8 cellular contexts compared by ENCODE assay signal in the genomic region with DNA sequence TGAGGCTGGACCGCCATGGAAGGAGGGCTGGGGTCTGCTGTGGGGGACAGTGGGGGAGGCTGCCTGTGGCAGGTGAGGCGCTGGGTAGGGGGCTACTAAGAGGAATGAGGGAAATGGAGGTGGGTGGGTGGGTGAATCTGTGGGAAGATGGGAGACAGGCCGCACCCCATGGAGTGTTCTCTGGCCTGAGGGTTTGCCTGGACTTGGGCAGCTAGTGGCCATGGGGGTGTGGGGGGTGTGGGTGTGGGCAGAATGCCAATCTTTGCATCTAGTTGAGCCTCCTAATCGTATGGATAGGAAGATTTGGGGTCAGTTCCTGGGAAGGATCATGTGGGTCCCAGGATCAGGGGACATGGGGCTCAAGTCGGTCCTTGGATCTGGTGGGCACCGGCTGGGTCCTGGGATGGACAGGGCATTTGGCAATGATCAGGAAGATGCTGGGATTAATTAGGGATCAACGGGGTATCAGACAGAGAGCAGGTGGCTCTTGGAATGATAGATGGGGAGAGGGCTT. TPM values are rescaled to one million over a fixed set of nuclear protein-coding genes. Genes with fewer than 3 reads are reported as not detected.
DNase-seq lines count a peak whose midpoint lies in the region; ATAC-seq and TF ChIP-seq lines count a peak whose summit lies in the region.

No MANE protein-coding gene starts in this region.

- H3K4me1 ChIP-seq in adipocyte (ENCODE audit: control insufficient read depth, insufficient read depth, low read length) = peaks cover 9% of the 10 kb centered on the region
- H3K4me1 ChIP-seq in tibial artery = peaks cover 0 to 19% (median 10%) of the 10 kb centered on the region in 4 donors

- peak overlapping the region; percentile 100 for H3K4me3 Mint-ChIP-seq in activated CD8-positive, alpha-beta memory T cell treated with anti-CD3 and anti-CD28 coated beads, Interleukin-2, amount 10 ng/mL, durations not matched to agents 7 days and 5 days

- H3K4me3 ChIP-seq in adipocyte (ENCODE audit: low read length) (peak overlapping the region; percentile 88), tibial artery (peak overlapping the region; percentile 59 to 80)

- ATAC-seq in activated CD8-positive, alpha-beta memory T cell treated with anti-CD3 and anti-CD28 coated beads, Interleukin-2, amount 10 ng/mL, durations not matched to agents 7 days and 5 days = no peak
- no peak for ATAC-seq in esophagus mucosa

- no peak for DNase-seq in activated CD8-positive, alpha-beta memory T cell treated with anti-CD3 and anti-CD28 coated beads, Interleukin-2, amount 10 ng/mL, durations not matched to agents 7 days and 5 days
- no peak for DNase-seq in activated CD8-positive, alpha-beta memory T cell treated with anti-CD3 and anti-CD28 coated beads for 24 hours
- DNase-seq in adipocyte (ENCODE audit: low read depth) (peak; percentile 7), tibial artery (no peak), NCI-H187 treated with DMSO at 0.1 percent for 48 hours (lab: John Stamatoyannopoulos, UW) (no peak), NK-92 (lab: John Stamatoyannopoulos, UW; ENCODE audit: unreplicated experiment) (no peak)

- CTCF ChIA-PET in activated CD8-positive, alpha-beta memory T cell treated with anti-CD3 and anti-CD28 coated beads, Interleukin-2, amount 10 ng/mL, durations not matched to agents 7 days and 5 days (lab: Charles Lee) = interaction anchor here (1.9 to 2.1 kb wide), 2 partner anchors 11 to 21 kb away, joined by 10 read pairs; a partner anchor contains a TSS

- H3K27me3 Mint-ChIP-seq in activated CD8-positive, alpha-beta memory T cell treated with anti-CD3 and anti-CD28 coated beads, Interleukin-2, amount 10 ng/mL, durations not matched to agents 7 days and 5 days = no peaks in the 10 kb centered on the region

- H3K9ac ChIP-seq in adipocyte (ENCODE audit: low read length) = peak overlapping the region; percentile 86

- H3K9me3 Mint-ChIP-seq in activated CD8-positive, alpha-beta memory T cell treated with anti-CD3 and anti-CD28 coated beads, Interleukin-2, amount 10 ng/mL, durations not matched to agents 7 days and 5 days (ENCODE audit: low read depth) = no peaks in the 10 kb centered on the region

- intact Hi-C loops in tibial artery (cut with DNase I; ENCODE audit: low total_unique reads) = no loop called here

- H3K27me3 ChIP-seq in adipocyte (replicated peaks; ENCODE audit: control insufficient read depth, insufficient read depth, low read length) (no peaks in the 10 kb centered on the region), layer of hippocampus (ENCODE audit: control insufficient read depth, insufficient read depth, low read length) (no peaks in the 10 kb centered on the region), tibial artery (no peaks in the 10 kb centered on the region)

- H3K9me3 ChIP-seq in adipocyte (ENCODE audit: control insufficient read depth, low read length) = no peaks in the 10 kb centered on the region
- H3K9me3 ChIP-seq in tibial artery = no peaks in the 10 kb centered on the region

- H3K36me3 ChIP-seq in adipocyte (ENCODE audit: control insufficient read depth, insufficient read depth, low read length, severe bottlenecking) (no peaks in the 10 kb centered on the region), tibial artery (peaks cover 0 to 28% (median 8%) of the 10 kb centered on the region in 3 donors)

- H3K27ac ChIP-seq in layer of hippocampus (ENCODE audit: low read depth, low read length) (peak overlapping the region; percentile 81), tibial artery (peak overlapping the region; percentile 79 to 91)

- H3K27ac Mint-ChIP-seq in activated CD8-positive, alpha-beta memory T cell treated with anti-CD3 and anti-CD28 coated beads, Interleukin-2, amount 10 ng/mL, durations not matched to agents 7 days and 5 days = peak overlapping the region; percentile 88

- H3K4me1 Mint-ChIP-seq in activated CD8-positive, alpha-beta memory T cell treated with anti-CD3 and anti-CD28 coated beads, Interleukin-2, amount 10 ng/mL, durations not matched to agents 7 days and 5 days = peaks cover 39% of the 10 kb centered on the region

- H3K36me3 Mint-ChIP-seq in activated CD8-positive, alpha-beta memory T cell treated with anti-CD3 and anti-CD28 coated beads, Interleukin-2, amount 10 ng/mL, durations not matched to agents 7 days and 5 days = peaks cover 8% of the 10 kb centered on the region

- no peak for TF ChIP-seq CTCF in tibial artery (IDR thresholded peaks at IDR 0.05)

RNA-seq across cellular contexts. Expression of a gene that starts 0.5 kb away (rescaled TPM):
- total RNA-seq in activated CD8-positive, alpha-beta memory T cell treated with anti-CD3 and anti-CD28 coated beads, Interleukin-2, amount 10 ng/mL, durations not matched to agents 7 days and 5 days = 10 to 100 TPM; 67.8 to 90.0 TPM
- total RNA-seq in esophagus mucosa = 54.4 TPM

RNA-seq across cellular contexts. Expression of a gene that starts 21.1 kb away (rescaled TPM):
- total RNA-seq in activated CD8-positive, alpha-beta memory T cell treated with anti-CD3 and anti-CD28 coated beads, Interleukin-2, amount 10 ng/mL, durations not matched to agents 7 days and 5 days = 1 to 10 TPM; 8.1 to 9.1 TPM
- total RNA-seq in esophagus mucosa = 2.5 TPM

RNA-seq across cellular contexts. Expression of a gene that starts 34.4 kb away (rescaled TPM):
- total RNA-seq in activated CD8-positive, alpha-beta memory T cell treated with anti-CD3 and anti-CD28 coated beads, Interleukin-2, amount 10 ng/mL, durations not matched to agents 7 days and 5 days = 100 to 1,000 TPM; 436 to 623 TPM
- 267 TPM for total RNA-seq in esophagus mucosa

RNA-seq across cellular contexts. Expression of a gene that starts 48.3 kb away (rescaled TPM):
- total RNA-seq in activated CD8-positive, alpha-beta memory T cell treated with anti-CD3 and anti-CD28 coated beads, Interleukin-2, amount 10 ng/mL, durations not matched to agents 7 days and 5 days = 10 to 100 TPM; 17.7 to 18.2 TPM
- 23.2 TPM for total RNA-seq in esophagus mucosa
